Comparison of ENCODE assay signal across 8 cellular contexts in the genomic region with DNA sequence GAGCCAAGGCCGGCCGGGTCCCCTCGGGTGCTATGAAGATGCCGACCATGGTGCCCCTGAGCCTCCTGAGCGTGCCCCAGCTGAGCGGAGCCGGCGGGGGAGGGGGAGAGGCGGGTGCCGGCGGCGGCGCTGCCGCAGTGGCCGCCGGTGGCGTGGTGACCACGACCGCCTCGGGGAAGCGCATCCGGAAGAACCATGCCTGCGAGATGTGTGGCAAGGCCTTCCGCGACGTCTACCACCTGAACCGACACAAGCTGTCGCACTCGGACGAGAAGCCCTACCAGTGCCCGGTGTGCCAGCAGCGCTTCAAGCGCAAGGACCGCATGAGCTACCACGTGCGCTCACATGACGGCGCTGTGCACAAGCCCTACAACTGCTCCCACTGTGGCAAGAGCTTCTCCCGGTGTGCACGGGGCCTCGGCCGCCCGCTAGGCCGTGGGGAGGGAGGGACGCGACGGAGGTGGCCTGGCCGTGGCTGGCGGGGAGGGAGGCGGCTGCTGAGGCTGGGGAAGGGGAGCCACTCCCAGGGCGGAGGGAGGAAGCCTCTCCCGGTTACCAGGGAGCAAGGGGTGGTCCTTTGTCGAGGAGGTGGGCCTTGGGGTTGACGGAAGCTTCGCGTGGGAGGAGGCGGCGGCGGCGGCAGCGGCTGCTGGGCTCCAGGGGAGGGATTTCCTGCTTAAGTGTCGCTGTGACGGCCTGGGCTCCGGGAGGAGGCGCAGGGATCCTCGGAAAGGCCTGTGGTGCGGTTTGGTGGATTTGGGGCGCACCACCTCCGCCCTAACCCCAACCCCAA. TPM values are rescaled to one million over a fixed set of nuclear protein-coding genes. Genes with fewer than 3 reads are reported as not detected.
DNase-seq lines count a peak whose midpoint lies in the region; ATAC-seq and TF ChIP-seq lines count a peak whose summit lies in the region.

No MANE protein-coding gene starts in this region.

- TF ChIP-seq CTCF in heart right ventricle (IDR thresholded peaks at IDR 0.05) (peak in 8 of 9 donors; percentile 17 to 68 (median 46)), upper lobe of left lung (IDR thresholded peaks at IDR 0.05) (peak; percentile 21 to 73 (median 56))

- H3K4me1 ChIP-seq in heart right ventricle (peaks cover 31 to 65% (median 63%) of the 10 kb centered on the region in 9 donors), upper lobe of left lung (peaks cover 52 to 67% (median 61%) of the 10 kb centered on the region in 4 donors)

- 2 to 4% methylated on average over 69 of the region's 69 CpGs for WGBS in heart right ventricle, 2 donors
- WGBS in upper lobe of left lung, 2 donors: 2 to 15% methylated on average over 2 to 45 of the region's 69 CpGs

- H3K4me3 ChIP-seq in heart right ventricle (peak overlapping the region; percentile 38 to 67 (median 58)), upper lobe of left lung (peak overlapping the region; percentile 62 to 75 (median 68))

- intact Hi-C loops in heart right ventricle (cut with DNase I) (loop anchor here in 1 of 10 donors (10.0 kb wide), 1 partner anchor 167 kb away; the partner anchor contains the start of gene TAOK2), posterior cingulate gyrus (cut with DNase I) (loop anchor here (1.0 to 2.0 kb wide), 2 partner anchors 41 to 93 kb away; partner anchors contain the start of gene ASPHD1)

- TF ChIP-seq EP300 in upper lobe of left lung (IDR thresholded peaks at IDR 0.05): peak in 1 of 4 donors; percentile 24

- H3K36me3 ChIP-seq in heart right ventricle (peaks cover 0 to 25% (median 14%) of the 10 kb centered on the region in 9 donors), upper lobe of left lung (peaks cover 2 to 21% (median 17%) of the 10 kb centered on the region in 4 donors)

- POLR2A ChIA-PET in T-cell (lab: Charles Lee): interaction anchor here (0.5 to 1.2 kb wide), 9 partner anchors 8 to 257 kb away, joined by 3 to 8 read pairs (median 3); partner anchors contain the start of genes KIF22 (in 1 of the 2) and PAGR1 (in 1 of the 2)

- no peaks in the 10 kb centered on the region for H3K9me3 Mint-ChIP-seq in T-cell

- DNase-seq in AG08396 (ENCODE audit: low spot score) (peak; percentile 81), NCI-H128 (lab: John Stamatoyannopoulos, UW; ENCODE audit: unreplicated experiment) (peak; percentile 55), T-cell (peak; percentile 77 to 90 (median 84)), amniotic epithelial cell (ENCODE audit: low read depth) (peak; percentile 92), heart right ventricle (peak; percentile 90 to 95), posterior cingulate gyrus (peak; percentile 79 to 98 (median 86)), upper lobe of left lung (peak; percentile 92 to 95)

- H3K36me3 Mint-ChIP-seq in T-cell: peaks cover 14% of the 10 kb centered on the region

- ATAC-seq in GM19023 (IDR thresholded peaks at IDR 0.05; ENCODE audit: unreplicated experiment) (peak; percentile 19), T-cell (replicated peaks in 1 of 4) (peak; percentile 33 to 54 (median 38)), heart right ventricle (peak; percentile 12 to 56 (median 34)), upper lobe of left lung (ENCODE audit: low FRiP score in 2 of 2) (peak; percentile 49 to 61)

- CTCF ChIA-PET in T-cell (lab: Charles Lee): interaction anchor here (0.8 to 2.3 kb wide), 11 partner anchors 8 to 188 kb away, joined by 3 to 42 read pairs (median 6); partner anchors contain the start of genes MVP (in 2 of the 2), PAGR1 (in 2 of the 2), HIRIP3 (in 1 of the 2) and KIF22 (in 1 of the 2)

- H3K27ac ChIP-seq in heart right ventricle: peak overlapping the region; percentile 72 to 97 (median 92)
- peak overlapping the region; percentile 86 to 94 (median 92) for H3K27ac ChIP-seq in upper lobe of left lung

- peak in 2 of 4 donors; percentile 22 to 80 for TF ChIP-seq POLR2A in upper lobe of left lung (IDR thresholded peaks at IDR 0.05)

- peaks cover 57 to 63% (median 59%) of the 10 kb centered on the region in 3 donors for H3K4me1 Mint-ChIP-seq in T-cell

- H3K9me3 ChIP-seq in heart right ventricle: no peaks in the 10 kb centered on the region
- H3K9me3 ChIP-seq in upper lobe of left lung: no peaks in the 10 kb centered on the region

- H3K27me3 ChIP-seq in heart right ventricle (peaks cover 0 to 12% (median 0%) of the 10 kb centered on the region in 7 donors), upper lobe of left lung (peaks cover 0 to 5% (median 0%) of the 10 kb centered on the region in 4 donors)

- H3K27ac Mint-ChIP-seq in T-cell: peak overlapping the region; percentile 98

- H3K4me3 Mint-ChIP-seq in T-cell: peak overlapping the region; percentile 86 to 92 (median 87)

- no peaks in the 10 kb centered on the region for H3K27me3 Mint-ChIP-seq in T-cell

RNA-seq across cellular contexts. Expression of gene MAZ, which starts 1.3 kb away (rescaled TPM):
- 100 to 1,000 TPM; 240 to 326 (median 305) TPM for total RNA-seq in T-cell
- 100 to 1,000 TPM in 2 of 10 donors, 10 to 100 TPM in 8; 44.2 to 115 (median 60.5) TPM for total RNA-seq in heart right ventricle
- polyA plus RNA-seq in heart right ventricle: 100 to 1,000 TPM in 1 of 2 donors, 10 to 100 TPM in 1; 73.8 to 114 TPM
- total RNA-seq in upper lobe of left lung: 100 to 1,000 TPM in 5 of 6 donors, 10 to 100 TPM in 1; 83.7 to 232 (median 165) TPM

RNA-seq across cellular contexts. Expression of gene PRRT2, which starts 4.4 kb away (rescaled TPM):
- total RNA-seq in T-cell (1 to 10 TPM; 2.4 to 7.9 (median 4.4) TPM), heart right ventricle (1 to 10 TPM in 8 of 10 donors, under 1 TPM in 2; 0.74 to 2.4 (median 1.1) TPM), upper lobe of left lung (10 to 100 TPM in 2 of 6 donors, 1 to 10 TPM in 4; 1.4 to 13.6 (median 2.5) TPM)
- polyA plus RNA-seq in heart right ventricle: 1 to 10 TPM in 1 of 2 donors, under 1 TPM in 1; 0.62 to 6.3 TPM

RNA-seq across cellular contexts. Expression of gene PAGR1, which starts 8.3 kb away (rescaled TPM):
- total RNA-seq in T-cell: 10 to 100 TPM; 16.0 to 47.2 (median 40.6) TPM
- total RNA-seq in heart right ventricle: 10 to 100 TPM in 9 of 10 donors, 1 to 10 TPM in 1; 9.6 to 14.8 (median 12.0) TPM
- 10 to 100 TPM; 28.7 to 35.1 TPM for polyA plus RNA-seq in heart right ventricle
- 10 to 100 TPM; 22.6 to 49.5 (median 34.6) TPM for total RNA-seq in upper lobe of left lung

RNA-seq across cellular contexts. Expression of gene MVP, which starts 12.6 kb away (rescaled TPM):
- total RNA-seq in T-cell: 100 to 1,000 TPM; 140 to 173 (median 158) TPM
- 100 to 1,000 TPM in 1 of 10 donors, 10 to 100 TPM in 9; 24.5 to 122 (median 37.4) TPM for total RNA-seq in heart right ventricle
- polyA plus RNA-seq in heart right ventricle: 10 to 100 TPM; 50.9 to 53.0 TPM
- total RNA-seq in upper lobe of left lung: 100 to 1,000 TPM; 260 to 411 (median 312) TPM

RNA-seq across cellular contexts. Expression of gene KIF22, which starts 17.1 kb away (rescaled TPM):
- 10 to 100 TPM; 84.1 to 95.2 (median 84.9) TPM for total RNA-seq in T-cell
- total RNA-seq in heart right ventricle: 10 to 100 TPM; 28.6 to 48.2 (median 38.6) TPM
- 100 to 1,000 TPM in 1 of 2 donors, 10 to 100 TPM in 1; 16.3 to 136 TPM for polyA plus RNA-seq in heart right ventricle
- 10 to 100 TPM in 5 of 6 donors, 1 to 10 TPM in 1; 9.1 to 43.5 (median 26.6) TPM for total RNA-seq in upper lobe of left lung

Comparison
In these comparisons a context has a peak if more than half of its experiments do, and no peak if none do; other contexts are left out.
1. Peak in every context shown above with its lines: DNase-seq, ATAC-seq, H3K4me3 ChIP-seq and H3K27ac ChIP-seq.